25 cellular contexts compared by ENCODE assay signal in genomic region chr15:39359736-39360135, GRCh38.
"Had no signal": no experiment of that assay in that cellular context is flagged by ENCODE, and none has a peak within 500 bp of the region (broad histone marks: within the 10 kb centered on the region; RNA-seq: fewer than 3 reads in every experiment).

No MANE protein-coding gene starts in this region.

- H3K27ac ChIP-seq: epithelial cell of prostate, ovary, psoas muscle, suprapubic skin had no signal

- H3K9me3 ChIP-seq: heart right ventricle, ovary, psoas muscle, stomach, suprapubic skin, transverse colon had no signal

- DNase-seq: activated CD4-positive, alpha-beta T cell treated with anti-CD3 and anti-CD28 coated beads, Interleukin-2, amount 50 U/mL, for 48 hours; activated effector memory CD4-positive, alpha-beta T cell treated with Interleukin-2 at 50 U/mL for 16 hours; activated naive CD4-positive, alpha-beta T cell treated with anti-CD3 and anti-CD28 coated beads, Interleukin-2, amount 10 ng/mL, durations not matched to agents 7 days and 5 days; activated T-cell treated with anti-CD3 and anti-CD28 coated beads, Interleukin-2, amount 50 U/mL, for 72 hours; cerebellar nuclear complex; cortex of kidney; endodermal cell; heart right ventricle; left colon; naive thymus-derived CD8-positive, alpha-beta T cell; ovary; psoas muscle; stimulated activated CD4-positive, alpha-beta T cell treated with anti-CD3 and anti-CD28 coated beads, Interleukin-1b, Interleukin-23, amount 100 ng/mL, for 48 hours; stomach; T-cell; transverse colon had no signal

- H3K4me1 Mint-ChIP-seq: activated naive CD4-positive, alpha-beta T cell treated with anti-CD3 and anti-CD28 coated beads, Interleukin-2, amount 10 ng/mL, durations not matched to agents 7 days and 5 days; endodermal cell; naive thymus-derived CD8-positive, alpha-beta T cell; stimulated activated effector memory CD8-positive, alpha-beta T cell treated with anti-CD3 and anti-CD28 coated beads, Interleukin-12 subunit alpha, Interleukin-12 subunit beta, amount 100 ng/mL, for 72 hours; T-cell had no signal

- ATAC-seq: activated T-cell treated with anti-CD3 and anti-CD28 coated beads, Interleukin-2, amount 50 U/mL, for 72 hours; left colon; naive thymus-derived CD8-positive, alpha-beta T cell; psoas muscle; right cardiac atrium; stimulated activated effector memory CD8-positive, alpha-beta T cell treated with anti-CD3 and anti-CD28 coated beads, Interleukin-12 subunit alpha, Interleukin-12 subunit beta, amount 100 ng/mL, for 72 hours; T-cell; WTC11 had no signal

- H3K9me3 Mint-ChIP-seq: activated naive CD4-positive, alpha-beta T cell treated with anti-CD3 and anti-CD28 coated beads, Interleukin-2, amount 10 ng/mL, durations not matched to agents 7 days and 5 days; endodermal cell; mesothelial cell of epicardium; stimulated activated effector memory CD8-positive, alpha-beta T cell treated with anti-CD3 and anti-CD28 coated beads, Interleukin-12 subunit alpha, Interleukin-12 subunit beta, amount 100 ng/mL, for 72 hours; T-cell; T-helper 2 cell treated with Interferon-gamma antibody and Interleukin-4, amounts not matched to agents 5 μg/mL and 100 μg/mL, for 36 hours; WTC11 had no signal

- H3K36me3 Mint-ChIP-seq: activated naive CD4-positive, alpha-beta T cell treated with anti-CD3 and anti-CD28 coated beads, Interleukin-2, amount 10 ng/mL, durations not matched to agents 7 days and 5 days; mesothelial cell of epicardium; stimulated activated effector memory CD8-positive, alpha-beta T cell treated with anti-CD3 and anti-CD28 coated beads, Interleukin-12 subunit alpha, Interleukin-12 subunit beta, amount 100 ng/mL, for 72 hours; T-cell; WTC11 had no signal

- H3K27ac Mint-ChIP-seq: activated naive CD4-positive, alpha-beta T cell treated with anti-CD3 and anti-CD28 coated beads, Interleukin-2, amount 10 ng/mL, durations not matched to agents 7 days and 5 days; activated T-cell treated with anti-CD3 and anti-CD28 coated beads, Interleukin-2, amount 50 U/mL, for 72 hours; endodermal cell; stimulated activated effector memory CD8-positive, alpha-beta T cell treated with anti-CD3 and anti-CD28 coated beads, Interleukin-12 subunit alpha, Interleukin-12 subunit beta, amount 100 ng/mL, for 72 hours; T-cell; T-helper 2 cell treated with Interferon-gamma antibody and Interleukin-4, amounts not matched to agents 5 μg/mL and 100 μg/mL, for 36 hours; WTC11 had no signal

- H3K4me3 ChIP-seq: heart right ventricle, ovary, psoas muscle, stomach, suprapubic skin, transverse colon had no signal

- FAIRE-seq: keratinocyte, urothelium cell line had no signal

- H3K4me3 Mint-ChIP-seq: activated naive CD4-positive, alpha-beta T cell treated with anti-CD3 and anti-CD28 coated beads, Interleukin-2, amount 10 ng/mL, durations not matched to agents 7 days and 5 days; activated T-cell treated with anti-CD3 and anti-CD28 coated beads, Interleukin-2, amount 50 U/mL, for 72 hours; endodermal cell; mesothelial cell of epicardium; naive thymus-derived CD8-positive, alpha-beta T cell; stimulated activated effector memory CD8-positive, alpha-beta T cell treated with anti-CD3 and anti-CD28 coated beads, Interleukin-12 subunit alpha, Interleukin-12 subunit beta, amount 100 ng/mL, for 72 hours; T-cell; T-helper 2 cell treated with Interferon-gamma antibody and Interleukin-4, amounts not matched to agents 5 μg/mL and 100 μg/mL, for 36 hours; WTC11 had no signal

- H3K4me1 ChIP-seq: psoas muscle had no signal

- H3K27me3 ChIP-seq: heart right ventricle, ovary, stomach, suprapubic skin, transverse colon had no signal

- H3K36me3 ChIP-seq: heart right ventricle, ovary, stomach, suprapubic skin, transverse colon had no signal
